In genomic region chr6:81767163-81768000, GRCh38 we compare ENCODE assay signal across 9 cellular contexts. TPM values are rescaled to one million over a fixed set of nuclear protein-coding genes. Genes with fewer than 3 reads are reported as not detected.
DNase-seq lines count a peak whose midpoint lies in the region; ATAC-seq and TF ChIP-seq lines count a peak whose summit lies in the region.
"Had no signal": no experiment of that assay in that cellular context is flagged by ENCODE, and none has a peak within 500 bp of the region (broad histone marks: within the 10 kb centered on the region; RNA-seq: fewer than 3 reads in every experiment).

No MANE protein-coding gene starts in this region.

- H3K9me3 ChIP-seq in SK-N-MC (ENCODE audit: low read depth, low read length) = no peaks in the 10 kb centered on the region
- no peaks in the 10 kb centered on the region for H3K9me3 ChIP-seq in gastroesophageal sphincter
- H3K9me3 ChIP-seq in upper lobe of right lung = no peaks in the 10 kb centered on the region

- H3K27me3 ChIP-seq in gastroesophageal sphincter = no peaks in the 10 kb centered on the region
- H3K27me3 ChIP-seq in upper lobe of right lung = no peaks in the 10 kb centered on the region

- 70 to 75% methylated on average over 4 of the region's 4 CpGs for WGBS in gastroesophageal sphincter (ENCODE audit: low coverage in 1 of 2), 2 donors

- H3K27ac ChIP-seq in SK-N-MC (peak overlapping the region; percentile 95), gastroesophageal sphincter (no peak overlapping the region), upper lobe of right lung (no peak overlapping the region)

- DNase-seq in SIG-M5 treated with dmso at 0.1 percent for 504 hours (lab: John Stamatoyannopoulos, UW; ENCODE audit: unreplicated experiment) (peak; percentile 63), SIG-M5 (lab: John Stamatoyannopoulos, UW) (no peak), SK-N-MC (ENCODE audit: low read depth, low spot score) (peak; percentile 95), upper lobe of right lung (no peak), omental fat pad (ENCODE audit: low spot score) (no peak), SHP77 (lab: John Stamatoyannopoulos, UW) (no peak)
- DNase-seq: activated CD8-positive, alpha-beta memory T cell treated with anti-CD3 and anti-CD28 coated beads for 24 hours had no signal

- no peak for TF ChIP-seq EP300 in gastroesophageal sphincter (IDR thresholded peaks at IDR 0.05)

- H3K4me3 ChIP-seq in SK-N-MC = peak overlapping the region; percentile 59
- H3K4me3 ChIP-seq in gastroesophageal sphincter = no peak overlapping the region
- H3K4me3 ChIP-seq in upper lobe of right lung = no peak overlapping the region

- TF ChIP-seq POLR2A in gastroesophageal sphincter (IDR thresholded peaks at IDR 0.05) = no peak

- TF ChIP-seq CTCF in gastroesophageal sphincter (IDR thresholded peaks at IDR 0.05) (no peak), upper lobe of right lung (IDR thresholded peaks at IDR 0.05) (no peak), omental fat pad (IDR thresholded peaks at IDR 0.05) (no peak)

- H3K4me1 ChIP-seq in gastroesophageal sphincter (peaks cover 0 to 20% (median 0%) of the 10 kb centered on the region in 3 donors), upper lobe of right lung (peaks cover 20% of the 10 kb centered on the region)

- intact Hi-C loops in upper lobe of right lung (cut with DNase I) = no loop called here

- ATAC-seq in gastroesophageal sphincter (peak; percentile 25), upper lobe of right lung (peak; percentile 50), omental fat pad (ENCODE audit: low FRiP score) (no peak), GM19035 (IDR thresholded peaks at IDR 0.05; ENCODE audit: unreplicated experiment) (no peak)

- H3K9ac ChIP-seq in SK-N-MC (ENCODE audit: insufficient read length) = peak overlapping the region; percentile 68

- H3K36me3 ChIP-seq in SK-N-MC (ENCODE audit: insufficient read depth, low read length) (no peaks in the 10 kb centered on the region), gastroesophageal sphincter (no peaks in the 10 kb centered on the region), upper lobe of right lung (no peaks in the 10 kb centered on the region)

RNA-seq across cellular contexts. Expression of gene TENT5A, which starts 14.9 kb away (rescaled TPM):
- total RNA-seq in gastroesophageal sphincter (10 to 100 TPM in 3 of 4 donors, 1 to 10 TPM in 1; 8.4 to 35.8 (median 14.3) TPM), upper lobe of right lung (17.2 TPM), omental fat pad (10 to 100 TPM; 15.1 to 33.9 (median 20.8) TPM)

Comparison
In these comparisons a context has a peak if more than half of its experiments do, and no peak if none do; other contexts are left out.
1. DNase-seq: peak in SIG-M5 treated with dmso at 0.1 percent for 504 hours (single experiment) and SK-N-MC (single experiment); none in SIG-M5 (single experiment), upper lobe of right lung (single experiment), omental fat pad (single experiment) and SHP77 (0 of 2).
2. ATAC-seq: peak in gastroesophageal sphincter (single experiment) and upper lobe of right lung (single experiment); none in omental fat pad (single experiment) and GM19035 (single experiment).